Comparison of ENCODE assay signal across 1 cellular context in genomic region chr12:14239350-14239934, GRCh38.
TF ChIP-seq lines count a peak whose summit lies in the region.

No MANE protein-coding gene starts in this region.

TF ChIP-seq in WTC11, 78 proteins besides CTCF, POLR2A, EP300 and RAD21 (continued from another document):
- TF ChIP-seq FOXP1 (CRISPR knock-in tag; IDR thresholded peaks at IDR 0.05; ENCODE audit: borderline replicate concordance) (no peak), ZBTB21 (CRISPR knock-in tag; IDR thresholded peaks at IDR 0.05; ENCODE audit: borderline replicate concordance) (no peak), ZNF512 (CRISPR knock-in tag; IDR thresholded peaks at IDR 0.05; ENCODE audit: borderline replicate concordance) (no peak), PREB (CRISPR knock-in tag; IDR thresholded peaks at IDR 0.05; ENCODE audit: borderline replicate concordance) (no peak), ATF1 (CRISPR knock-in tag; IDR thresholded peaks at IDR 0.05) (no peak), FOXP4 (CRISPR knock-in tag; IDR thresholded peaks at IDR 0.05) (no peak)
- TF ChIP-seq, protein P1, sequence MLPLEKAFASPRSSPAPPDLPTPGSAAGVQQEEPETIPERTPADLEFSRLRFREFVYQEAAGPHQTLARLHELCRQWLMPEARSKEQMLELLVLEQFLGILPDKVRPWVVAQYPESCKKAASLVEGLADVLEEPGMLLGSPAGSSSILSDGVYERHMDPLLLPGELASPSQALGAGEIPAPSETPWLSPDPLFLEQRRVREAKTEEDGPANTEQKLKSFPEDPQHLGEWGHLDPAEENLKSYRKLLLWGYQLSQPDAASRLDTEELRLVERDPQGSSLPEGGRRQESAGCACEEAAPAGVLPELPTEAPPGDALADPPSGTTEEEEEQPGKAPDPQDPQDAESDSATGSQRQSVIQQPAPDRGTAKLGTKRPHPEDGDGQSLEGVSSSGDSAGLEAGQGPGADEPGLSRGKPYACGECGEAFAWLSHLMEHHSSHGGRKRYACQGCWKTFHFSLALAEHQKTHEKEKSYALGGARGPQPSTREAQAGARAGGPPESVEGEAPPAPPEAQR (CRISPR knock-in tag; IDR thresholded peaks at IDR 0.05), result no peak
